In the genomic region with DNA sequence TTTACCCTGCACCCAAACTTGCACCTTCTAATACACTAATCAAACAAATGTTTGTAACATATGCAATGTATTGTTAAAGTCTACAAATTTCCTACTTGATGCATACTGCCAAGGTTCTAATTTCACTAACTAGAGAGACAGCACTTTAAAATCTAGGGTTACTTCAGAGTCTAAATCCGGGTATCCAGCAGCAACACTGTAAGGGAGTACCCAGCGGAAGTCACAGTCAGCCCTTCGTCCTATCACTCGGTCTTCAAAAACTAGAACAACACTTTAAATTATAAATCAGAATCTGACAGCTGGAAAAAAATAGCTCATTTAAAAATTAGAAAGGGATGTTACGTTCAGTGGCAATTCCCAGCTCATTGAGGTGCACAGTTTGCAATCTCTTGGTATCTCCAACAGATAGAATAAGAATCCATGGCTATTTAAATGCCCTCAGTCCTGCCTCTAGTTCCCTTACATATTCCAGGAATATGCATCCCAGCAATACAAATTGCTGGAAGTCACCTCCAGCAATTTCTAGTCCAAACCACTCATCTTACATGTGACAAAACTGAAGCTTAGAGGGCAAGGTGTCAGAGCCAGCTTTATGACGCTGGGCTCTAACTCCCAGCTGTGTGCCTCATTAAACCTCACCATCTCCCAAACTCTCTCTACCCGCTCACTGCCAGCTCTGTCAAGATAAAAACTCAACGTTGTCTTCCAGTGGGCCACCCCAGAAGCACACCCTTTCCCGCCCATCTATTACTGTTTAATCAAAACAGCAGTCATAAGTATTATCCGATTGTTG, we compare ENCODE assay signal across 26 cellular contexts.
"Had no signal": no experiment of that assay in that cellular context is flagged by ENCODE, and none has a peak within 500 bp of the region (broad histone marks: within the 10 kb centered on the region; RNA-seq: fewer than 3 reads in every experiment).

No MANE protein-coding gene starts in this region.

- H3K36me3 Mint-ChIP-seq: mesothelial cell of epicardium; naive B cell; stimulated activated memory B cell treated with anti-CD40 and anti-IgM and Interleukin-4, amounts not matched to agents 10 μg/mL and 1 μg/mL and 100 μg/mL, for 72 hours had no signal

- H3K9me3 Mint-ChIP-seq: activated naive CD4-positive, alpha-beta T cell treated with anti-CD3 and anti-CD28 coated beads for 36 hours; mesothelial cell of epicardium; naive B cell; nephron progenitor cell; stimulated activated memory B cell treated with anti-CD40 and anti-IgM and Interleukin-4, amounts not matched to agents 10 μg/mL and 1 μg/mL and 100 μg/mL, for 72 hours; stimulated activated naive CD8-positive, alpha-beta T cell treated with anti-CD3 and anti-CD28 coated beads, Interleukin-15, amount 100 ng/mL, for 72 hours had no signal

- H3K4me3 Mint-ChIP-seq: activated CD4-positive, alpha-beta T cell treated with anti-CD3 and anti-CD28 coated beads for 36 hours; activated naive CD4-positive, alpha-beta T cell treated with anti-CD3 and anti-CD28 coated beads for 36 hours; mesothelial cell of epicardium; naive B cell; nephron progenitor cell; stimulated activated memory B cell treated with anti-CD40 and anti-IgM and Interleukin-4, amounts not matched to agents 10 μg/mL and 1 μg/mL and 100 μg/mL, for 72 hours; stimulated activated naive CD8-positive, alpha-beta T cell treated with anti-CD3 and anti-CD28 coated beads, Interleukin-15, amount 100 ng/mL, for 72 hours had no signal

- H3K27me3 Mint-ChIP-seq: activated CD4-positive, alpha-beta T cell treated with anti-CD3 and anti-CD28 coated beads for 36 hours; naive B cell; stimulated activated memory B cell treated with anti-CD40 and anti-IgM and Interleukin-4, amounts not matched to agents 10 μg/mL and 1 μg/mL and 100 μg/mL, for 72 hours; stimulated activated naive CD8-positive, alpha-beta T cell treated with anti-CD3 and anti-CD28 coated beads, Interleukin-15, amount 100 ng/mL, for 72 hours had no signal

- H3K27ac ChIP-seq: brain microvascular endothelial cell, neutrophil, sigmoid colon, upper lobe of right lung had no signal

- FAIRE-seq: astrocyte, endothelial cell of umbilical vein, islet of Langerhans, small intestine had no signal

- H3K27ac Mint-ChIP-seq: activated CD4-positive, alpha-beta T cell treated with anti-CD3 and anti-CD28 coated beads for 36 hours; activated naive CD4-positive, alpha-beta T cell treated with anti-CD3 and anti-CD28 coated beads for 36 hours; mesothelial cell of epicardium; naive B cell; nephron progenitor cell; stimulated activated memory B cell treated with anti-CD40 and anti-IgM and Interleukin-4, amounts not matched to agents 10 μg/mL and 1 μg/mL and 100 μg/mL, for 72 hours; stimulated activated naive CD8-positive, alpha-beta T cell treated with anti-CD3 and anti-CD28 coated beads, Interleukin-15, amount 100 ng/mL, for 72 hours had no signal

- ATAC-seq: activated CD4-positive, alpha-beta T cell treated with anti-CD3 and anti-CD28 coated beads for 36 hours; stimulated activated memory B cell treated with anti-CD40 and anti-IgM and Interleukin-4, amounts not matched to agents 10 μg/mL and 1 μg/mL and 100 μg/mL, for 72 hours; stimulated activated naive CD8-positive, alpha-beta T cell treated with anti-CD3 and anti-CD28 coated beads, Interleukin-15, amount 100 ng/mL, for 72 hours; upper lobe of right lung had no signal

- H3K27me3 ChIP-seq: brain microvascular endothelial cell, sigmoid colon, upper lobe of right lung had no signal

- H3K9me3 ChIP-seq: neutrophil, sigmoid colon, upper lobe of right lung had no signal

- H3K4me1 Mint-ChIP-seq: mesothelial cell of epicardium; naive B cell; stimulated activated memory B cell treated with anti-CD40 and anti-IgM and Interleukin-4, amounts not matched to agents 10 μg/mL and 1 μg/mL and 100 μg/mL, for 72 hours had no signal

- H3K4me3 ChIP-seq: sigmoid colon, upper lobe of right lung had no signal

- DNase-seq: activated CD4-positive, alpha-beta T cell treated with anti-CD3 and anti-CD28 coated beads for 36 hours; activated CD4-positive, alpha-beta T cell treated with anti-CD3 and anti-CD28 coated beads, Interleukin-2, amount 50 U/mL, for 48 hours; activated CD4-positive, CD25-positive, alpha-beta regulatory T cell; activated CD8-positive, alpha-beta memory T cell treated with anti-CD3 and anti-CD28 coated beads for 24 hours; activated effector memory CD4-positive, alpha-beta T cell treated with anti-CD3 and anti-CD28 coated beads, Interleukin-2, amount 50 U/mL, for 16 hours; activated naive CD4-positive, alpha-beta T cell treated with anti-CD3 and anti-CD28 coated beads for 36 hours; amniotic stem cell; brain microvascular endothelial cell; central memory CD4-positive, alpha-beta T cell; mammary epithelial cell; naive B cell; nephron progenitor cell; sigmoid colon; small intestine; stimulated activated CD4-positive, alpha-beta T cell treated with anti-CD3 and anti-CD28 coated beads, Interleukin-1b, Interleukin-23, amount 100 ng/mL, for 48 hours; stimulated activated CD4-positive, alpha-beta T cell treated with anti-CD3 and anti-CD28 coated beads, Interleukin-4, amount 100 ng/mL, for 4 hours; stimulated activated CD8-positive, alpha-beta memory T cell treated with anti-CD3 and anti-CD28 coated beads, Interleukin-4, amount 100 ng/mL, for 48 hours; stimulated activated naive CD8-positive, alpha-beta T cell treated with anti-CD3 and anti-CD28 coated beads, Interleukin-15, amount 100 ng/mL, for 72 hours; substantia nigra; upper lobe of right lung had no signal

- H3K36me3 ChIP-seq: brain microvascular endothelial cell, neutrophil, sigmoid colon, upper lobe of right lung had no signal
